Comparison of ENCODE assay signal across 24 cellular contexts in genomic region chr3:7190094-7190493, GRCh38.
DNase-seq lines count a peak whose midpoint lies in the region; ATAC-seq and TF ChIP-seq lines count a peak whose summit lies in the region.
"Had no signal": no experiment of that assay in that cellular context is flagged by ENCODE, and none has a peak within 500 bp of the region (broad histone marks: within the 10 kb centered on the region; RNA-seq: fewer than 3 reads in every experiment).

No MANE protein-coding gene starts in this region.

- no peaks in the 10 kb centered on the region for H3K4me1 ChIP-seq in osteoblast (ENCODE audit: insufficient read depth, low read length)
- H3K4me1 ChIP-seq: A549 had no signal

- no peak overlapping the region for H3K4me2 ChIP-seq in osteoblast (ENCODE audit: insufficient read depth, low read length)
- H3K4me2 ChIP-seq: A549 had no signal

- DNase-seq in epithelial cell of proximal tubule (ENCODE audit: low read depth) (peak; percentile 96), osteoblast (ENCODE audit: insufficient read length, low spot score, missing footprints) (no peak), NCI-H446 (lab: John Stamatoyannopoulos, UW) (no peak), NCI-H774 (lab: John Stamatoyannopoulos, UW) (no peak), head of caudate nucleus (no peak)
- DNase-seq: activated CD4-positive, alpha-beta memory T cell treated with anti-CD3 and anti-CD28 coated beads for 36 hours; activated T-cell treated with anti-CD3 and anti-CD28 coated beads, Interleukin-2, amount 50 U/mL, for 24 hours; effector CD4-positive, alpha-beta T cell; hypothalamus; IMR-90; MM.1S; NCI-H1694; NCI-H510A; occipital lobe; Right ventricle myocardium superior; T-cell had no signal

- TF ChIP-seq CTCF in epithelial cell of proximal tubule (conservative IDR thresholded peaks at IDR 0.05; ENCODE audit: low read depth, low read length) (no peak), osteoblast (IDR thresholded peaks at IDR 0.05; ENCODE audit: extremely low read depth, low read depth, low read length) (no peak)

- H2AFZ ChIP-seq in osteoblast (ENCODE audit: low read length) = no peak overlapping the region

- no peaks in the 10 kb centered on the region for H3K36me3 ChIP-seq in osteoblast (ENCODE audit: insufficient read depth, low read length)
- H3K36me3 ChIP-seq: cardiac muscle cell had no signal

- ATAC-seq in GM18502 (IDR thresholded peaks at IDR 0.05; ENCODE audit: poor library complexity, unreplicated experiment) (peak; percentile 47), GM19463 (IDR thresholded peaks at IDR 0.05; ENCODE audit: unreplicated experiment) (peak; percentile 67), HG03175 (IDR thresholded peaks at IDR 0.05; ENCODE audit: unreplicated experiment) (peak; percentile 48)
- ATAC-seq: A549, sciatic nerve, T-cell had no signal

- no peak overlapping the region for H3K27ac ChIP-seq in osteoblast (ENCODE audit: low read depth, low read length)
- H3K27ac ChIP-seq: A549, C4-2B, cardiac muscle cell, VCaP had no signal

- intact Hi-C loops in head of caudate nucleus (cut with DNase I) = no loop called here

- H4K20me1 ChIP-seq in osteoblast (ENCODE audit: insufficient read depth, low read length) = no peaks in the 10 kb centered on the region

- no peaks in the 10 kb centered on the region for H3K79me2 ChIP-seq in osteoblast (ENCODE audit: insufficient read depth, low read length)

- H3K4me3 ChIP-seq in epithelial cell of proximal tubule (ENCODE audit: low read depth, low read length) = no peak overlapping the region
- no peak overlapping the region for H3K4me3 ChIP-seq in osteoblast (ENCODE audit: insufficient read depth, low read length)
- H3K4me3 ChIP-seq: A549, cardiac muscle cell had no signal

- no peaks in the 10 kb centered on the region for H3K27me3 ChIP-seq in osteoblast (ENCODE audit: insufficient read depth, low read length)
- H3K27me3 ChIP-seq: cardiac muscle cell had no signal

- H3K9me3 ChIP-seq in osteoblast (ENCODE audit: low read depth, low read length) = peaks cover 2% of the 10 kb centered on the region
- H3K9me3 ChIP-seq: A549 had no signal
